1 cellular context compared by ENCODE assay signal in genomic region chr17:40322417-40323315, GRCh38.
TF ChIP-seq lines count a peak whose summit lies in the region.

No MANE protein-coding gene starts in this region.

TF ChIP-seq in HepG2, 621 proteins besides CTCF, POLR2A, EP300 and RAD21 (continued from another document):
- TF ChIP-seq, protein P1, sequence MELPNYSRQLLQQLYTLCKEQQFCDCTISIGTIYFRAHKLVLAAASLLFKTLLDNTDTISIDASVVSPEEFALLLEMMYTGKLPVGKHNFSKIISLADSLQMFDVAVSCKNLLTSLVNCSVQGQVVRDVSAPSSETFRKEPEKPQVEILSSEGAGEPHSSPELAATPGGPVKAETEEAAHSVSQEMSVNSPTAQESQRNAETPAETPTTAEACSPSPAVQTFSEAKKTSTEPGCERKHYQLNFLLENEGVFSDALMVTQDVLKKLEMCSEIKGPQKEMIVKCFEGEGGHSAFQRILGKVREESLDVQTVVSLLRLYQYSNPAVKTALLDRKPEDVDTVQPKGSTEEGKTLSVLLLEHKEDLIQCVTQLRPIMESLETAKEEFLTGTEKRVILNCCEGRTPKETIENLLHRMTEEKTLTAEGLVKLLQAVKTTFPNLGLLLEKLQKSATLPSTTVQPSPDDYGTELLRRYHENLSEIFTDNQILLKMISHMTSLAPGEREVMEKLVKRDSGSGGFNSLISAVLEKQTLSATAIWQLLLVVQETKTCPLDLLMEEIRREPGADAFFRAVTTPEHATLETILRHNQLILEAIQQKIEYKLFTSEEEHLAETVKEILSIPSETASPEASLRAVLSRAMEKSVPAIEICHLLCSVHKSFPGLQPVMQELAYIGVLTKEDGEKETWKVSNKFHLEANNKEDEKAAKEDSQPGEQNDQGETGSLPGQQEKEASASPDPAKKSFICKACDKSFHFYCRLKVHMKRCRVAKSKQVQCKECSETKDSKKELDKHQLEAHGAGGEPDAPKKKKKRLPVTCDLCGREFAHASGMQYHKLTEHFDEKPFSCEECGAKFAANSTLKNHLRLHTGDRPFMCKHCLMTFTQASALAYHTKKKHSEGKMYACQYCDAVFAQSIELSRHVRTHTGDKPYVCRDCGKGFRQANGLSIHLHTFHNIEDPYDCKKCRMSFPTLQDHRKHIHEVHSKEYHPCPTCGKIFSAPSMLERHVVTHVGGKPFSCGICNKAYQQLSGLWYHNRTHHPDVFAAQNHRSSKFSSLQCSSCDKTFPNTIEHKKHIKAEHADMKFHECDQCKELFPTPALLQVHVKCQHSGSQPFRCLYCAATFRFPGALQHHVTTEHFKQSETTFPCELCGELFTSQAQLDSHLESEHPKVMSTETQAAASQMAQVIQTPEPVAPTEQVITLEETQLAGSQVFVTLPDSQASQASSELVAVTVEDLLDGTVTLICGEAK (IDR thresholded peaks at IDR 0.05) = no peak
- TF ChIP-seq, protein P1 (CRISPR knock-in tag; IDR thresholded peaks at IDR 0.05) = no peak
- TF ChIP-seq PAF1 (CRISPR knock-in tag; IDR thresholded peaks at IDR 0.05) = no peak
- TF ChIP-seq HNF4G (IDR thresholded peaks at IDR 0.05; ENCODE audit: borderline replicate concordance, low read depth, low read length) = no peak
- no peak for TF ChIP-seq HNF4G (CRISPR knock-in tag; IDR thresholded peaks at IDR 0.05; ENCODE audit: borderline replicate concordance, low read depth)
- TF ChIP-seq ZNF552 (CRISPR knock-in tag; IDR thresholded peaks at IDR 0.05; ENCODE audit: borderline replicate concordance) = no peak
- TF ChIP-seq ZNF253 (CRISPR knock-in tag; IDR thresholded peaks at IDR 0.05; ENCODE audit: borderline replicate concordance) = no peak
- peak; percentile 74 for TF ChIP-seq ZNF263 (CRISPR knock-in tag; IDR thresholded peaks at IDR 0.05)
- 0 out of 2 replicates have a peak, but pooled peaks have one; percentile 11 for TF ChIP-seq PITX1 (CRISPR knock-in tag; IDR thresholded peaks at IDR 0.05)
- TF ChIP-seq NPAS2 (CRISPR knock-in tag; IDR thresholded peaks at IDR 0.05; ENCODE audit: borderline replicate concordance) = no peak
- no peak for TF ChIP-seq SSRP1 (CRISPR knock-in tag; IDR thresholded peaks at IDR 0.05)
- no peak for TF ChIP-seq HDAC1 (CRISPR knock-in tag; IDR thresholded peaks at IDR 0.05)
- TF ChIP-seq, protein P2, sequence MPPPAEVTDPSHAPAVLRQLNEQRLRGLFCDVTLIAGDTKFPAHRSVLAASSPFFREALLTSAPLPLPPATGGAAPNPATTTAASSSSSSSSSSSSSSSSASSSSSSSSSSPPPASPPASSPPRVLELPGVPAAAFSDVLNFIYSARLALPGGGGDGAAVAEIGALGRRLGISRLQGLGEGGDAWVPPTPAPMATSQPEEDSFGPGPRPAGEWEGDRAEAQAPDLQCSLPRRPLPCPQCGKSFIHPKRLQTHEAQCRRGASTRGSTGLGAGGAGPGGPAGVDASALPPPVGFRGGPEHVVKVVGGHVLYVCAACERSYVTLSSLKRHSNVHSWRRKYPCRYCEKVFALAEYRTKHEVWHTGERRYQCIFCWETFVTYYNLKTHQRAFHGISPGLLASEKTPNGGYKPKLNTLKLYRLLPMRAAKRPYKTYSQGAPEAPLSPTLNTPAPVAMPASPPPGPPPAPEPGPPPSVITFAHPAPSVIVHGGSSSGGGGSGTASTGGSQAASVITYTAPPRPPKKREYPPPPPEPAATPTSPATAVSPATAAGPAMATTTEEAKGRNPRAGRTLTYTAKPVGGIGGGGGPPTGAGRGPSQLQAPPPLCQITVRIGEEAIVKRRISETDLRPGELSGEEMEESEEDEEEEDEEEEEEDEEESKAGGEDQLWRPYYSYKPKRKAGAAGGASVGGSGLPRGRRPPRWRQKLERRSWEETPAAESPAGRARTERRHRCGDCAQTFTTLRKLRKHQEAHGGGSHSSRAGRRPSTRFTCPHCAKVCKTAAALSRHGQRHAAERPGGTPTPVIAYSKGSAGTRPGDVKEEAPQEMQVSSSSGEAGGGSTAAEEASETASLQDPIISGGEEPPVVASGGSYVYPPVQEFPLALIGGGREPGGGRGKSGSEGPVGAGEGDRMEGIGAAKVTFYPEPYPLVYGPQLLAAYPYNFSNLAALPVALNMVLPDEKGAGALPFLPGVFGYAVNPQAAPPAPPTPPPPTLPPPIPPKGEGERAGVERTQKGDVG (CRISPR knock-in tag; IDR thresholded peaks at IDR 0.05; ENCODE audit: borderline replicate concordance) = no peak
- TF ChIP-seq MLX (CRISPR knock-in tag; IDR thresholded peaks at IDR 0.05) = no peak
- TF ChIP-seq ZNF512 (CRISPR knock-in tag; IDR thresholded peaks at IDR 0.05) = no peak
- no peak for TF ChIP-seq HNRNPL (IDR thresholded peaks at IDR 0.05; ENCODE audit: low read depth, low read length)
- TF ChIP-seq ZNF331 (CRISPR knock-in tag; IDR thresholded peaks at IDR 0.05) = no peak
- no peak for TF ChIP-seq ARNT2 (CRISPR knock-in tag; IDR thresholded peaks at IDR 0.05; ENCODE audit: low read depth)
- TF ChIP-seq ZC3H4 (CRISPR knock-in tag; IDR thresholded peaks at IDR 0.05; ENCODE audit: borderline replicate concordance) = no peak
- TF ChIP-seq MTF1 (CRISPR knock-in tag; IDR thresholded peaks at IDR 0.05) = no peak
- TF ChIP-seq ZSCAN21 (CRISPR knock-in tag; IDR thresholded peaks at IDR 0.05; ENCODE audit: borderline replicate concordance) = no peak
- no peak for TF ChIP-seq ZNF614 (CRISPR knock-in tag; IDR thresholded peaks at IDR 0.05; ENCODE audit: borderline replicate concordance)
- TF ChIP-seq ZBTB37 (CRISPR knock-in tag; IDR thresholded peaks at IDR 0.05) = no peak
- no peak for TF ChIP-seq MED1 (CRISPR knock-in tag; IDR thresholded peaks at IDR 0.05)
- TF ChIP-seq, protein P3, sequence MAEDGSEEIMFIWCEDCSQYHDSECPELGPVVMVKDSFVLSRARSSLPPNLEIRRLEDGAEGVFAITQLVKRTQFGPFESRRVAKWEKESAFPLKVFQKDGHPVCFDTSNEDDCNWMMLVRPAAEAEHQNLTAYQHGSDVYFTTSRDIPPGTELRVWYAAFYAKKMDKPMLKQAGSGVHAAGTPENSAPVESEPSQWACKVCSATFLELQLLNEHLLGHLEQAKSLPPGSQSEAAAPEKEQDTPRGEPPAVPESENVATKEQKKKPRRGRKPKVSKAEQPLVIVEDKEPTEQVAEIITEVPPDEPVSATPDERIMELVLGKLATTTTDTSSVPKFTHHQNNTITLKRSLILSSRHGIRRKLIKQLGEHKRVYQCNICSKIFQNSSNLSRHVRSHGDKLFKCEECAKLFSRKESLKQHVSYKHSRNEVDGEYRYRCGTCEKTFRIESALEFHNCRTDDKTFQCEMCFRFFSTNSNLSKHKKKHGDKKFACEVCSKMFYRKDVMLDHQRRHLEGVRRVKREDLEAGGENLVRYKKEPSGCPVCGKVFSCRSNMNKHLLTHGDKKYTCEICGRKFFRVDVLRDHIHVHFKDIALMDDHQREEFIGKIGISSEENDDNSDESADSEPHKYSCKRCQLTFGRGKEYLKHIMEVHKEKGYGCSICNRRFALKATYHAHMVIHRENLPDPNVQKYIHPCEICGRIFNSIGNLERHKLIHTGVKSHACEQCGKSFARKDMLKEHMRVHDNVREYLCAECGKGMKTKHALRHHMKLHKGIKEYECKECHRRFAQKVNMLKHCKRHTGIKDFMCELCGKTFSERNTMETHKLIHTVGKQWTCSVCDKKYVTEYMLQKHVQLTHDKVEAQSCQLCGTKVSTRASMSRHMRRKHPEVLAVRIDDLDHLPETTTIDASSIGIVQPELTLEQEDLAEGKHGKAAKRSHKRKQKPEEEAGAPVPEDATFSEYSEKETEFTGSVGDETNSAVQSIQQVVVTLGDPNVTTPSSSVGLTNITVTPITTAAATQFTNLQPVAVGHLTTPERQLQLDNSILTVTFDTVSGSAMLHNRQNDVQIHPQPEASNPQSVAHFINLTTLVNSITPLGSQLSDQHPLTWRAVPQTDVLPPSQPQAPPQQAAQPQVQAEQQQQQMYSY (CRISPR knock-in tag; IDR thresholded peaks at IDR 0.05) = no peak
- no peak for TF ChIP-seq PLRG1 (conservative IDR thresholded peaks at IDR 0.05)
